In the genomic region with DNA sequence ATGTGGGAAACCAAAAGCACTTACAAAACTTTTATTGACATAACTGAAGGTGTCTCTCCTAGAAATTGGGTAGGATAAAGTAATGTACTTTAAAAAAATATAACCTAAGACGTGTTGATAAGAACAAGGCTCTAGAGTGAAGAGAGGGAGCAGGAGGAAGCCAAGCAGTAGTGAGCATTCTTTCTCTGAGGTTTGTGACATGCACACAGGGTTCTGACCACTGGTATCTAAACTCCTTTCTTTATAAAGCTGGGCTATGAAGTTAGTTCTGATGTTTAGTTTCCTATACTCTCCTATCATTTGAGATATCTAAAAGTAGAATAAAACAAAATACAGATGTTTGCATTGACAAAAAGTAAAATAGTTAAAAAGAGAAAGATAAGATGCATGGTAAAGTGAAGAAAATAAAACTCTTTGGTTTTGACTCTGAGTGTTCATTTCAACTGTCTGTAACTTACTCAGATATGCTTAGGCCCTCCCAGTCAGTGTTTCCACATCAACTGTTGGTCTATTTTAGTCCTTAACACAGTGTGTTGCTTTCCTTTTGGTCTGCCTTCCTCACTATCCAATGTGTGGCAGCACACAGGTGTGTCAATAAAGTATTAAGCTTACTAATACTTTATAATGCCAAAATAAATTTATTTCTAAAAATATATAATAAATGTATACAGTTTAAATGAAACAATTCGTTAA, we compare ENCODE assay signal across 11 cellular contexts.
DNase-seq lines count a peak whose midpoint lies in the region; ATAC-seq and TF ChIP-seq lines count a peak whose summit lies in the region.
"Had no signal": no experiment of that assay in that cellular context is flagged by ENCODE, and none has a peak within 500 bp of the region (broad histone marks: within the 10 kb centered on the region; RNA-seq: fewer than 3 reads in every experiment).

No MANE protein-coding gene starts in this region.

- H3K9me3 ChIP-seq in A673 (ENCODE audit: low read depth, low read length, poor library complexity, severe bottlenecking) (no peaks in the 10 kb centered on the region), KOPT-K1 (ENCODE audit: insufficient read depth, low read length, poor library complexity, severe bottlenecking) (no peaks in the 10 kb centered on the region), Karpas-422 (ENCODE audit: low read length) (no peaks in the 10 kb centered on the region)
- H3K9me3 ChIP-seq: SJSA1 had no signal

- CTCF ChIA-PET in A673 (lab: Charles Lee): no interaction called here

- H2AFZ ChIP-seq in Karpas-422 (ENCODE audit: low read length): no peak overlapping the region

- TF ChIP-seq CTCF in A673 (conservative IDR thresholded peaks at IDR 0.05; ENCODE audit: low read depth, low read length): no peak

- H3K4me1 ChIP-seq in A673 (ENCODE audit: insufficient read depth, low read length, poor library complexity, severe bottlenecking) (peaks cover 4% of the 10 kb centered on the region), Karpas-422 (ENCODE audit: low read length) (no peaks in the 10 kb centered on the region)
- H3K4me1 ChIP-seq: SJSA1 had no signal

- H3K9ac ChIP-seq in Karpas-422 (ENCODE audit: low read length): no peak overlapping the region

- BruUV-seq in A673 (replicated peaks; lab: Mats Ljungman, UMichigan): no TSS peak

- no peaks in the 10 kb centered on the region for H4K20me1 ChIP-seq in Karpas-422 (ENCODE audit: insufficient read depth, low read depth, low read length)

- ATAC-seq in GM19351 (IDR thresholded peaks at IDR 0.05; ENCODE audit: unreplicated experiment): peak; percentile 92
- no peak for ATAC-seq in HG02840 (IDR thresholded peaks at IDR 0.05; ENCODE audit: low FRiP score, unreplicated experiment)

- intact Hi-C loops in A673 (cut with micrococcal nuclease; ENCODE audit: unreplicated experiment): no loop called here

- H3K4me2 ChIP-seq in Karpas-422 (ENCODE audit: low read depth, low read length, poor library complexity, severe bottlenecking): no peak overlapping the region

- H3K79me2 ChIP-seq in Karpas-422 (ENCODE audit: low read length): no peaks in the 10 kb centered on the region

- no peak for DNase-seq in A673 (ENCODE audit: low spot score)
- peak; percentile 61 for DNase-seq in amniotic epithelial cell (ENCODE audit: low read depth)
- no peak for DNase-seq in AML-193 (lab: John Stamatoyannopoulos, UW)
- DNase-seq in HUDEP-2 (lab: John Stamatoyannopoulos, UW; ENCODE audit: unreplicated experiment in 76 of 76): no peak
- no peak for DNase-seq in Karpas-422
- DNase-seq: caudate nucleus, HCEC 1CT had no signal

- H3K27ac ChIP-seq in A673 (ENCODE audit: low read depth, low read length, poor library complexity, severe bottlenecking) (peak overlapping the region; percentile 18), KOPT-K1 (ENCODE audit: low read depth, low read length, poor library complexity, severe bottlenecking) (peak overlapping the region; percentile 95), Karpas-422 (ENCODE audit: low read length) (no peak overlapping the region)
- H3K27ac ChIP-seq: SJSA1 had no signal

- H3K4me3 ChIP-seq in A673 (ENCODE audit: low read depth, low read length, poor library complexity, severe bottlenecking) (no peak overlapping the region), Karpas-422 (ENCODE audit: low read length) (no peak overlapping the region)
- H3K4me3 ChIP-seq: SJSA1 had no signal

- POLR2A ChIA-PET in A673 (lab: Charles Lee; ENCODE audit: low non-redundant PET): no interaction called here

- no peaks in the 10 kb centered on the region for H3K27me3 ChIP-seq in A673 (replicated peaks; ENCODE audit: insufficient read depth, low read depth, low read length, poor library complexity)
- no peaks in the 10 kb centered on the region for H3K27me3 ChIP-seq in Karpas-422 (ENCODE audit: low read length)
- H3K27me3 ChIP-seq: SJSA1 had no signal

- H3K36me3 ChIP-seq in A673 (ENCODE audit: insufficient read depth, low read length, poor library complexity, severe bottlenecking) (no peaks in the 10 kb centered on the region), KOPT-K1 (ENCODE audit: insufficient read depth, low read length) (no peaks in the 10 kb centered on the region), Karpas-422 (ENCODE audit: insufficient read depth, low read length) (no peaks in the 10 kb centered on the region)
- H3K36me3 ChIP-seq: SJSA1 had no signal

- no peaks in the 10 kb centered on the region for H3K9me2 ChIP-seq in Karpas-422 (replicated peaks; ENCODE audit: insufficient read depth, low read length)
